Comparison of ENCODE assay signal across 16 cellular contexts in genomic region chr12:76264617-76265016, GRCh38.
A peak's percentile ranks its signal among the peaks of the same experiment; 100 is the strongest.
DNase-seq lines count a peak whose midpoint lies in the region; ATAC-seq, FAIRE-seq and TF ChIP-seq lines count a peak whose summit lies in the region.
"Had no signal": no experiment of that assay in that cellular context is flagged by ENCODE, and none has a peak within 500 bp of the region (broad histone marks: within the 10 kb centered on the region; RNA-seq: fewer than 3 reads in every experiment).

No MANE protein-coding gene starts in this region.

- H3K27me3 ChIP-seq in endodermal cell (ENCODE audit: control insufficient read depth, insufficient read depth, low read length, poor library complexity, severe bottlenecking) (no peaks in the 10 kb centered on the region), keratinocyte (ENCODE audit: control insufficient read depth, extremely low read depth, insufficient read depth, low read length) (no peaks in the 10 kb centered on the region), suprapubic skin (no peaks in the 10 kb centered on the region)
- H3K27me3 ChIP-seq: BLaER1, right lobe of liver, testis had no signal

- no peak overlapping the region for H3K27ac ChIP-seq in endodermal cell (ENCODE audit: low read depth, low read length)
- peak overlapping the region; percentile 25 for H3K27ac ChIP-seq in keratinocyte (ENCODE audit: control insufficient read depth, insufficient read depth, low read length)
- peak overlapping the region; percentile 66 for H3K27ac ChIP-seq in suprapubic skin
- H3K27ac ChIP-seq: BLaER1, right lobe of liver, testis had no signal

- no peaks in the 10 kb centered on the region for H3K9me1 ChIP-seq in keratinocyte (ENCODE audit: control insufficient read depth, extremely low read depth, insufficient read depth, low read length)

- FAIRE-seq in keratinocyte (lab: Jason Lieb, UNC): peak; percentile 78

- no peak overlapping the region for H2AFZ ChIP-seq in keratinocyte (ENCODE audit: control insufficient read depth, low read length)

- H3K9ac ChIP-seq in endodermal cell (ENCODE audit: extremely low read depth, low read length, poor library complexity, severe bottlenecking) (no peak overlapping the region), keratinocyte (ENCODE audit: control insufficient read depth, extremely low read depth, insufficient read depth, low read length) (no peak overlapping the region)
- H3K9ac ChIP-seq: BLaER1 had no signal

- no peaks in the 10 kb centered on the region for H4K20me1 ChIP-seq in keratinocyte (ENCODE audit: control insufficient read depth, extremely low read depth, insufficient read depth, low read length)
- H4K20me1 ChIP-seq: BLaER1 had no signal

- H3K4me3 ChIP-seq in endodermal cell (ENCODE audit: low read length): no peak overlapping the region
- no peak overlapping the region for H3K4me3 ChIP-seq in keratinocyte (ENCODE audit: control insufficient read depth in 2 of 3, extremely low read depth in 1 of 3, insufficient read depth in 2 of 3, low read depth in 1 of 3, low read length in 3 of 3)
- no peak overlapping the region for H3K4me3 ChIP-seq in suprapubic skin
- H3K4me3 ChIP-seq: BLaER1, right lobe of liver, testis had no signal

- H3K36me3 ChIP-seq in endodermal cell (ENCODE audit: control insufficient read depth, insufficient read depth, low read length): no peaks in the 10 kb centered on the region
- H3K36me3 ChIP-seq in keratinocyte (ENCODE audit: control insufficient read depth in 2 of 2, extremely low read depth in 1 of 2, insufficient read depth in 2 of 2, low read length in 2 of 2): no peaks in the 10 kb centered on the region
- H3K36me3 ChIP-seq in suprapubic skin: no peaks in the 10 kb centered on the region
- H3K36me3 ChIP-seq: BLaER1, right lobe of liver had no signal

- peaks cover 11% of the 10 kb centered on the region for H3K9me3 ChIP-seq in endodermal cell (ENCODE audit: control insufficient read depth, low read length)
- peaks cover 2% of the 10 kb centered on the region for H3K9me3 ChIP-seq in keratinocyte (ENCODE audit: control insufficient read depth, low read depth, low read length)
- H3K9me3 ChIP-seq in suprapubic skin: no peaks in the 10 kb centered on the region
- H3K9me3 ChIP-seq: right lobe of liver, testis had no signal

- no peak for TF ChIP-seq EP300 in suprapubic skin (IDR thresholded peaks at IDR 0.05)

- H3K9me3 Mint-ChIP-seq in activated T-helper 17 cell treated with anti-CD3 and anti-CD28 coated beads, Interleukin-2, amount 50 U/mL, for 72 hours: no peaks in the 10 kb centered on the region
- peaks cover 8% of the 10 kb centered on the region for H3K9me3 Mint-ChIP-seq in endodermal cell

- H3K4me1 ChIP-seq in endodermal cell (ENCODE audit: control insufficient read depth, insufficient read depth, low read length): peaks cover 3% of the 10 kb centered on the region
- peaks cover 40% of the 10 kb centered on the region for H3K4me1 ChIP-seq in keratinocyte (ENCODE audit: control insufficient read depth, extremely low read depth, insufficient read depth, low read length)
- H3K4me1 ChIP-seq in suprapubic skin: peaks cover 30% of the 10 kb centered on the region
- H3K4me1 ChIP-seq: BLaER1, right lobe of liver, testis had no signal

- TF ChIP-seq POLR2A in suprapubic skin (IDR thresholded peaks at IDR 0.05): no peak

- peak; percentile 81 for ATAC-seq in activated T-helper 17 cell treated with anti-CD3 and anti-CD28 coated beads, Interleukin-2, amount 50 U/mL, for 72 hours (replicated peaks)
- ATAC-seq: left lobe of liver, right lobe of liver, Right ventricle myocardium inferior had no signal

- no peak overlapping the region for H3K27ac Mint-ChIP-seq in activated T-helper 17 cell treated with anti-CD3 and anti-CD28 coated beads, Interleukin-2, amount 50 U/mL, for 72 hours
- no peak overlapping the region for H3K27ac Mint-ChIP-seq in endodermal cell

- H3K27me3 Mint-ChIP-seq in activated T-helper 17 cell treated with anti-CD3 and anti-CD28 coated beads, Interleukin-2, amount 50 U/mL, for 72 hours: peaks cover 18% of the 10 kb centered on the region
- H3K27me3 Mint-ChIP-seq in endodermal cell (ENCODE audit: insufficient read depth): peaks cover 5% of the 10 kb centered on the region

- no peak for TF ChIP-seq CTCF in endodermal cell (conservative IDR thresholded peaks at IDR 0.05)
- TF ChIP-seq CTCF in keratinocyte (optimal IDR thresholded peaks at IDR 0.05 in 1 of 3, IDR thresholded peaks at IDR 0.05 in 1 of 3, conservative IDR thresholded peaks at IDR 0.05 in 1 of 3; ENCODE audit: extremely low read depth in 1 of 3, insufficient read depth in 2 of 3, low read length in 3 of 3): no peak
- no peak for TF ChIP-seq CTCF in suprapubic skin (IDR thresholded peaks at IDR 0.05)

- H3K79me2 ChIP-seq in keratinocyte (ENCODE audit: control insufficient read depth, insufficient read depth, low read length): peaks cover 39% of the 10 kb centered on the region

- H3K4me2 ChIP-seq in keratinocyte (ENCODE audit: control insufficient read depth, extremely low read depth, insufficient read depth, low read depth, low read length): peak overlapping the region; percentile 69
- H3K4me2 ChIP-seq: BLaER1 had no signal

- dilution Hi-C loops in keratinocyte (cut with MboI; ENCODE audit: extremely low pct_ligation_motif_present, low sequenced_read_pairs): no loop called here

- peak; percentile 7 for DNase-seq in endodermal cell
- DNase-seq in keratinocyte (ENCODE audit: low read depth, low spot score): no peak
- DNase-seq in suprapubic skin (ENCODE audit: low spot score in 2 of 2): no peak
- no peak for DNase-seq in MV-4-11 (lab: John Stamatoyannopoulos, UW)
- DNase-seq in effector CD8-positive, alpha-beta T cell (lab: John Stamatoyannopoulos, UW): no peak
- DNase-seq in HK-2 (ENCODE audit: unreplicated experiment): no peak
- DNase-seq: activated naive CD4-positive, alpha-beta T cell; NCI-H187 treated with DMSO at 0.1 percent for 48 hours; occipital lobe; right lobe of liver; stimulated activated CD4-positive, alpha-beta T cell treated with anti-CD3 and anti-CD28 coated beads, Interleukin-2, amount 100 ng/mL, for 24 hours; testis had no signal

- H3K4me3 Mint-ChIP-seq in activated T-helper 17 cell treated with anti-CD3 and anti-CD28 coated beads, Interleukin-2, amount 50 U/mL, for 72 hours: no peak overlapping the region
- no peak overlapping the region for H3K4me3 Mint-ChIP-seq in endodermal cell

- H3K4me1 Mint-ChIP-seq in activated T-helper 17 cell treated with anti-CD3 and anti-CD28 coated beads, Interleukin-2, amount 50 U/mL, for 72 hours: no peaks in the 10 kb centered on the region
- peaks cover 8% of the 10 kb centered on the region for H3K4me1 Mint-ChIP-seq in endodermal cell

- no peaks in the 10 kb centered on the region for H3K36me3 Mint-ChIP-seq in activated T-helper 17 cell treated with anti-CD3 and anti-CD28 coated beads, Interleukin-2, amount 50 U/mL, for 72 hours (ENCODE audit: low read depth)
- no peaks in the 10 kb centered on the region for H3K36me3 Mint-ChIP-seq in endodermal cell (ENCODE audit: low read depth)
